Comparison of ENCODE assay signal across 16 cellular contexts in genomic region chrX:4550018-4550417, GRCh38.
DNase-seq lines count a peak whose midpoint lies in the region; ATAC-seq, FAIRE-seq and TF ChIP-seq lines count a peak whose summit lies in the region.
"Had no signal": no experiment of that assay in that cellular context is flagged by ENCODE, and none has a peak within 500 bp of the region (broad histone marks: within the 10 kb centered on the region; RNA-seq: fewer than 3 reads in every experiment).

No MANE protein-coding gene starts in this region.

- no peak overlapping the region for H2AK5ac ChIP-seq in H1 (ENCODE audit: low read depth, low read length)

- TF ChIP-seq RAD21 in SK-N-SH (IDR thresholded peaks at IDR 0.05; ENCODE audit: low read length), result no peak
- peak; percentile 41 to 61; a peak in 3 of 4 replicates for TF ChIP-seq RAD21 in H1 (IDR thresholded peaks at IDR 0.05 in 1 of 2, conservative IDR thresholded peaks at IDR 0.05 in 1 of 2; ENCODE audit: low read depth in 2 of 2, low read length in 2 of 2)

- ATAC-seq in SK-N-SH treated with all-trans-retinoic acid at 6 μM for 48 hours, result no peak
- no peak for ATAC-seq in GM21447 (IDR thresholded peaks at IDR 0.05; ENCODE audit: unreplicated experiment)

- CTCF ChIA-PET in SK-N-SH (lab: Yijun Ruan, JAX), result interaction anchor here (0.8 kb wide), 1 partner anchor 610 kb away, joined by 4 read pairs; no protein-coding TSS in a partner anchor
- CTCF ChIA-PET in H1 (lab: Charles Lee; ENCODE audit: partially characterized antibody), result interaction anchor here (0.6 to 1.5 kb wide), 10 partner anchors 10 to 587 kb away, joined by 3 to 5 read pairs (median 3); no protein-coding TSS in a partner anchor

- H2BK15ac ChIP-seq in H1 (ENCODE audit: low read length), result no peak overlapping the region

- H3K4me1 ChIP-seq in SK-N-SH (ENCODE audit: control insufficient read depth in 1 of 2, insufficient read depth in 2 of 2, low read depth in 1 of 2, low read length in 1 of 2) (no peaks in the 10 kb centered on the region), H1 (replicated peaks in 1 of 4; ENCODE audit: control insufficient read depth in 3 of 4, insufficient read depth in 4 of 4, low read length in 3 of 4) (no peaks in the 10 kb centered on the region)
- H3K4me1 ChIP-seq: parathyroid adenoma, SJSA1, spleen had no signal

- no peak overlapping the region for H2AFZ ChIP-seq in SK-N-SH (ENCODE audit: low read depth)
- H2AFZ ChIP-seq in H1 (ENCODE audit: low read length), result no peak overlapping the region
- H2AFZ ChIP-seq: parathyroid adenoma had no signal

- H2BK20ac ChIP-seq in H1 (ENCODE audit: low read length), result no peak overlapping the region

- no peak for TF ChIP-seq CTCF in SK-N-SH (IDR thresholded peaks at IDR 0.05)
- TF ChIP-seq CTCF in H1 (IDR thresholded peaks at IDR 0.05; ENCODE audit: control extremely low read depth in 1 of 3, insufficient read depth in 1 of 3, low read depth in 1 of 3, low read length in 3 of 3), result peak; percentile 6 to 49 (median 42)

- no peak overlapping the region for H3K4me3 ChIP-seq in SK-N-SH (ENCODE audit: low read depth in 2 of 2, low read length in 1 of 2)
- no peak overlapping the region for H3K4me3 ChIP-seq in H1 (ENCODE audit: extremely low read depth in 1 of 4, insufficient read depth in 2 of 4, low read depth in 3 of 4, low read length in 4 of 4)
- H3K4me3 ChIP-seq: SJSA1, spleen had no signal

- no peaks in the 10 kb centered on the region for H3K9me3 ChIP-seq in SK-N-SH
- H3K9me3 ChIP-seq in H1 (ENCODE audit: insufficient read depth in 2 of 2, low read depth in 1 of 2, low read length in 1 of 2), result no peaks in the 10 kb centered on the region
- H3K9me3 ChIP-seq: SJSA1, spleen had no signal

- no peaks in the 10 kb centered on the region for H3K36me3 ChIP-seq in SK-N-SH (replicated peaks in 1 of 2; ENCODE audit: control insufficient read depth in 1 of 2, insufficient read depth in 2 of 2, low read length in 1 of 2)
- H3K36me3 ChIP-seq in H1 (ENCODE audit: control insufficient read depth in 2 of 4, insufficient read depth in 4 of 4, low read length in 3 of 4), result no peaks in the 10 kb centered on the region
- H3K36me3 ChIP-seq: SJSA1, spleen had no signal

- no peak overlapping the region for H3K18ac ChIP-seq in H1 (ENCODE audit: extremely low read depth, low read length)

- H3K14ac ChIP-seq in H1 (ENCODE audit: insufficient read length), result no peak overlapping the region

- no peak for TF ChIP-seq EP300 in SK-N-SH (IDR thresholded peaks at IDR 0.05; ENCODE audit: borderline replicate concordance in 1 of 2, low read depth in 1 of 2, low read length in 1 of 2)
- TF ChIP-seq EP300 in H1 (IDR thresholded peaks at IDR 0.05; ENCODE audit: borderline replicate concordance in 1 of 2, low read depth in 2 of 2, low read length in 2 of 2), result no peak

- DNase-seq in SK-N-SH (peak; percentile 2), NCI-H748 (lab: John Stamatoyannopoulos, UW; ENCODE audit: unreplicated experiment) (peak; percentile 33), H1 (ENCODE audit: low read depth in 1 of 2, low spot score in 2 of 2) (no peak), RCC 7860 (ENCODE audit: low spot score) (no peak), MV-4-11 (lab: John Stamatoyannopoulos, UW) (no peak), erythroblast (lab: John Stamatoyannopoulos, UW) (no peak)
- DNase-seq: activated naive CD4-positive, alpha-beta T cell treated with anti-CD3 and anti-CD28 coated beads, Interleukin-2, amount 50 U/mL, for 16 hours; COR-L47; effector memory CD4-positive, alpha-beta T cell; NCI-H1105; spleen had no signal

- H3K23me2 ChIP-seq in H1 (ENCODE audit: low read depth, low read length), result no peaks in the 10 kb centered on the region

- no peak overlapping the region for H2BK12ac ChIP-seq in H1 (ENCODE audit: low read depth, low read length)

- H4K8ac ChIP-seq in H1 (ENCODE audit: extremely low read depth, insufficient read depth, low read length), result no peak overlapping the region

- 8% methylated on average over 3 of the region's 3 CpGs for WGBS in SK-N-SH (ENCODE audit: low lambda C conversion rate)
- WGBS in H1 (ENCODE audit: extremely low coverage in 1 of 2, insufficient coverage in 1 of 2, insufficient read length in 1 of 2, insufficient replicate concordance in 2 of 2, low coverage in 1 of 2, low lambda C conversion rate in 2 of 2, missing lambda C conversion rate in 1 of 2), 2 experiments, result 64% methylated on average over 3 of the region's 3 CpGs; no CpG with 5 or more reads in 1 of the 2 experiments

- H3K27ac ChIP-seq in SK-N-SH (ENCODE audit: low read depth in 2 of 2, low read length in 1 of 2), result no peak overlapping the region
- no peak overlapping the region for H3K27ac ChIP-seq in H1 (ENCODE audit: low read depth, low read length)
- H3K27ac ChIP-seq: parathyroid adenoma, SJSA1, spleen had no signal

- no peaks in the 10 kb centered on the region for H3K9me2 ChIP-seq in SK-N-SH

- no peak overlapping the region for H3K4ac ChIP-seq in H1 (replicated peaks; ENCODE audit: insufficient read length, low read depth, low read length)

- no peak overlapping the region for H2BK5ac ChIP-seq in H1 (ENCODE audit: low read depth, low read length)

- no peak overlapping the region for H3K56ac ChIP-seq in H1 (replicated peaks; ENCODE audit: insufficient read length, low read depth, low read length)

- no peaks in the 10 kb centered on the region for H3K79me1 ChIP-seq in H1 (ENCODE audit: low read depth, low read length)

- FAIRE-seq in H1 (lab: Jason Lieb, UNC), result peak; percentile 65
- FAIRE-seq in RCC 7860 (lab: Jason Lieb, UNC), result no peak
- FAIRE-seq: frontal cortex had no signal

- POLR2A ChIA-PET in SK-N-SH (lab: Yijun Ruan, JAX) (no interaction called here), H1 (lab: Charles Lee; ENCODE audit: partially characterized antibody) (no interaction called here)

- H4K20me1 ChIP-seq in SK-N-SH (ENCODE audit: insufficient read depth), result no peaks in the 10 kb centered on the region
- no peaks in the 10 kb centered on the region for H4K20me1 ChIP-seq in H1 (replicated peaks in 1 of 2; ENCODE audit: control insufficient read depth in 1 of 2, insufficient read depth in 2 of 2, low read length in 2 of 2)

- no peak overlapping the region for H3K9ac ChIP-seq in SK-N-SH
- no peak overlapping the region for H3K9ac ChIP-seq in H1 (replicated peaks in 1 of 4; ENCODE audit: extremely low read depth in 1 of 4, low read depth in 3 of 4, low read length in 3 of 4)
- H3K9ac ChIP-seq: parathyroid adenoma had no signal

- H2BK120ac ChIP-seq in H1 (replicated peaks; ENCODE audit: low read depth, low read length), result no peak overlapping the region

- TF ChIP-seq POLR2A in H1 (IDR thresholded peaks at IDR 0.05; ENCODE audit: control extremely low read depth in 1 of 2, low read depth in 2 of 2, low read length in 2 of 2), result no peak
- no peak for TF ChIP-seq POLR2A in erythroblast (IDR thresholded peaks at IDR 0.05; ENCODE audit: low read length)

- H3K23ac ChIP-seq in H1 (ENCODE audit: insufficient read length), result no peak overlapping the region

- no peaks in the 10 kb centered on the region for H3K27me3 ChIP-seq in SK-N-SH (ENCODE audit: insufficient read depth)
- no peaks in the 10 kb centered on the region for H3K27me3 ChIP-seq in H1 (replicated peaks in 1 of 4; ENCODE audit: control insufficient read depth in 3 of 4, extremely low read depth in 1 of 4, insufficient read depth in 3 of 4, low read length in 3 of 4)
- H3K27me3 ChIP-seq: SJSA1, spleen had no signal

- H3K79me2 ChIP-seq in SK-N-SH (ENCODE audit: insufficient read depth), result no peaks in the 10 kb centered on the region
- H3K79me2 ChIP-seq in H1 (ENCODE audit: control insufficient read depth in 1 of 2, insufficient read depth in 2 of 2, low read length in 2 of 2), result no peaks in the 10 kb centered on the region
- H3K79me2 ChIP-seq: parathyroid adenoma had no signal

- H4K91ac ChIP-seq in H1 (replicated peaks; ENCODE audit: insufficient read length, low read length), result no peak overlapping the region

- H3K4me2 ChIP-seq in SK-N-SH (no peak overlapping the region), H1 (ENCODE audit: insufficient read depth in 1 of 2, low read depth in 2 of 2, low read length in 2 of 2) (no peak overlapping the region)

- H4K5ac ChIP-seq in H1 (ENCODE audit: insufficient read length, low read depth, low read length), result no peak overlapping the region

- H3F3A ChIP-seq in SK-N-SH (replicated peaks; ENCODE audit: insufficient read depth), result no peaks in the 10 kb centered on the region

TF ChIP-seq in SK-N-SH, 30 proteins besides CTCF, POLR2A, EP300 and RAD21 (continues in another document):
- no peak for TF ChIP-seq CHD2 (IDR thresholded peaks at IDR 0.05; ENCODE audit: low read length, partially characterized antibody)
- TF ChIP-seq USF1 (IDR thresholded peaks at IDR 0.05; ENCODE audit: borderline replicate concordance, low read depth), result no peak

TF ChIP-seq in SK-N-SH treated with all-trans-retinoic acid at 6 μM for 48 hours, 23 proteins besides CTCF, POLR2A, EP300 and RAD21 (continues in another document):
- no peak for TF ChIP-seq ZC3H10 (CRISPR knock-in tag; IDR thresholded peaks at IDR 0.05)
- TF ChIP-seq CREB5 (CRISPR knock-in tag; IDR thresholded peaks at IDR 0.05; ENCODE audit: low read depth), result no peak
- no peak for TF ChIP-seq ZFP3 (CRISPR knock-in tag; IDR thresholded peaks at IDR 0.05)

TF ChIP-seq in H1, 55 proteins besides CTCF, POLR2A, EP300 and RAD21 (continues in another document):
- no peak for TF ChIP-seq SUZ12 (IDR thresholded peaks at IDR 0.05; ENCODE audit: low read length)
- no peak for TF ChIP-seq CREB1 (IDR thresholded peaks at IDR 0.05)
- TF ChIP-seq ASH2L (IDR thresholded peaks at IDR 0.05; ENCODE audit: low read length), result no peak
- TF ChIP-seq FOSL1 (IDR thresholded peaks at IDR 0.05; ENCODE audit: insufficient read depth, low read depth, low read length), result no peak
- TF ChIP-seq NRF1 (IDR thresholded peaks at IDR 0.05; ENCODE audit: low read depth, low read length), result no peak
- TF ChIP-seq TBP (IDR thresholded peaks at IDR 0.05; ENCODE audit: low read depth, low read length), result no peak
- TF ChIP-seq CBX8 (IDR thresholded peaks at IDR 0.05; ENCODE audit: borderline replicate concordance, low read depth, low read length), result no peak
- no peak for TF ChIP-seq POLR2AphosphoS5 (IDR thresholded peaks at IDR 0.05; ENCODE audit: low read depth, low read length)
- no peak for TF ChIP-seq ZNF274 (IDR thresholded peaks at IDR 0.05; ENCODE audit: borderline replicate concordance, extremely low read depth, low read length)
- TF ChIP-seq NANOG (IDR thresholded peaks at IDR 0.05; ENCODE audit: insufficient read depth, low read depth, low read length, poor library complexity, severe bottlenecking), result no peak
- TF ChIP-seq HDAC2 (IDR thresholded peaks at IDR 0.05; ENCODE audit: borderline replicate concordance in 1 of 2, low read depth in 2 of 2, low read length in 2 of 2), result no peak
- TF ChIP-seq YY1 (IDR thresholded peaks at IDR 0.05; ENCODE audit: low read depth, low read length), result no peak
- TF ChIP-seq JUND (IDR thresholded peaks at IDR 0.05; ENCODE audit: low read length), result no peak

Comparison
In these comparisons a context has a peak if more than half of its experiments do, and no peak if none do; other contexts are left out.
1. DNase-seq: peak in SK-N-SH (single experiment) and NCI-H748 (single experiment); none in H1 (0 of 2), RCC 7860 (single experiment), MV-4-11 (single experiment) and erythroblast (0 of 2).
2. Of the 17 proteins assayed by ChIP-seq in both H1 and SK-N-SH: peak only in H1: CTCF and RAD21; only in SK-N-SH: none; in both: none; in neither: 15.